8 cellular contexts compared by ENCODE assay signal in genomic region chr14:89418452-89418851, GRCh38. TPM values are rescaled to one million over a fixed set of nuclear protein-coding genes. Genes with fewer than 3 reads are reported as not detected.
A peak's percentile ranks its signal among the peaks of the same experiment; 100 is the strongest.
DNase-seq lines count a peak whose midpoint lies in the region; FAIRE-seq and TF ChIP-seq lines count a peak whose summit lies in the region.

No MANE protein-coding gene starts in this region.

- H3K4me1 ChIP-seq in esophagus squamous epithelium (peaks cover 11 to 70% (median 37%) of the 10 kb centered on the region in 3 donors), small intestine (ENCODE audit: control insufficient read depth in 2 of 2, insufficient read depth in 1 of 2, low read depth in 1 of 2, low read length in 1 of 2) (peaks cover 14 to 17% of the 10 kb centered on the region in 2 donors)

- peaks cover 0 to 10% (median 0%) of the 10 kb centered on the region in 3 donors for H3K36me3 ChIP-seq in esophagus squamous epithelium
- H3K36me3 ChIP-seq in small intestine (ENCODE audit: control insufficient read depth in 2 of 2, insufficient read depth in 2 of 2, low read length in 2 of 2): no peaks in the 10 kb centered on the region

- H3K27me3 ChIP-seq in esophagus squamous epithelium (no peaks in the 10 kb centered on the region), small intestine (ENCODE audit: control insufficient read depth in 2 of 2, insufficient read depth in 2 of 2, low read length in 2 of 2) (no peaks in the 10 kb centered on the region)

- no peak for TF ChIP-seq CTCF in esophagus squamous epithelium (IDR thresholded peaks at IDR 0.05)

- H3K4me3 ChIP-seq in esophagus squamous epithelium (peak overlapping the region in 3 of 4 donors; percentile 86 to 96 (median 91)), small intestine (ENCODE audit: low read depth in 1 of 2, low read length in 2 of 2) (no peak overlapping the region)

- FAIRE-seq in small intestine (lab: Jason Lieb, UNC): no peak

- peak overlapping the region; percentile 96 to 99 (median 98) for H3K27ac ChIP-seq in esophagus squamous epithelium
- H3K27ac ChIP-seq in small intestine (ENCODE audit: low read depth in 1 of 2, low read length in 1 of 2): peak overlapping the region in 1 of 2 donors; percentile 43

- WGBS in esophagus squamous epithelium, 2 donors: 44 to 60% methylated on average over 1 to 6 of the region's 7 CpGs
- WGBS in small intestine, 3 donors: 53 to 69% (median 62%) methylated on average over 7 of the region's 7 CpGs

- no peak for TF ChIP-seq POLR2A in esophagus squamous epithelium (IDR thresholded peaks at IDR 0.05)

- DNase-seq in NCI-H2171 treated with DMSO at 0.1 percent for 48 hours (lab: John Stamatoyannopoulos, UW): peak; percentile 34
- DNase-seq in NCI-H2171 (lab: John Stamatoyannopoulos, UW): no peak
- peak; percentile 56 for DNase-seq in RPMI7951 (ENCODE audit: low read depth)
- DNase-seq in esophagus squamous epithelium (lab: John Stamatoyannopoulos, UW): no peak
- peak; percentile 61 for DNase-seq in small intestine
- no peak for DNase-seq in T-helper 9 cell
- DNase-seq in AG20443 (ENCODE audit: low spot score): no peak
- DNase-seq in A172 (ENCODE audit: low spot score): no peak

- intact Hi-C loops in esophagus squamous epithelium (cut with DNase I): no loop called here

- no peaks in the 10 kb centered on the region for H3K9me3 ChIP-seq in esophagus squamous epithelium
- no peaks in the 10 kb centered on the region for H3K9me3 ChIP-seq in small intestine (ENCODE audit: control insufficient read depth, low read depth)

RNA-seq across cellular contexts. Expression of gene FOXN3, which starts 1.4 kb away (rescaled TPM):
- total RNA-seq in RPMI7951 (2014; rRNA removed; shearing (Covaris generic)): 6.5 and 7.0 TPM in 2 replicates
- 10 to 100 TPM; 27.4 to 91.4 (median 39.2) TPM for total RNA-seq in esophagus squamous epithelium
- 10 to 100 TPM; 22.0 to 47.3 (median 47.2) TPM for polyA plus RNA-seq in small intestine
- total RNA-seq in A172 (2014; rRNA removed; shearing (Covaris generic)): 2.7 and 3.3 TPM in 2 replicates

Comparison
In these comparisons a context has a peak if more than half of its experiments do, and no peak if none do; other contexts are left out.
1. DNase-seq: peak in NCI-H2171 treated with DMSO at 0.1 percent for 48 hours (single experiment), RPMI7951 (single experiment) and small intestine (single experiment); none in NCI-H2171 (single experiment), esophagus squamous epithelium (single experiment), T-helper 9 cell (single experiment), AG20443 (single experiment) and A172 (single experiment).
2. H3K4me3 ChIP-seq: peak in esophagus squamous epithelium (3 of 4); none in small intestine (0 of 2).